Comparison of ENCODE assay signal across 24 cellular contexts in genomic region chr7:149733131-149733531, GRCh38. TPM values are rescaled to one million over a fixed set of nuclear protein-coding genes. Genes with fewer than 3 reads are reported as not detected.
"Had no signal": no experiment of that assay in that cellular context is flagged by ENCODE, and none has a peak within 500 bp of the region (broad histone marks: within the 10 kb centered on the region; RNA-seq: fewer than 3 reads in every experiment).

No MANE protein-coding gene starts in this region.

- H3K9me3 ChIP-seq: adrenal gland had no signal

- H3K27ac ChIP-seq: adrenal gland had no signal

- H3K4me3 Mint-ChIP-seq: activated CD8-positive, alpha-beta memory T cell treated with anti-CD3 and anti-CD28 coated beads, Interleukin-2, amount 10 ng/mL, durations not matched to agents 7 days and 5 days; activated naive CD4-positive, alpha-beta T cell treated with anti-CD3 and anti-CD28 coated beads for 36 hours; activated naive CD8-positive, alpha-beta T cell treated with anti-CD3 and anti-CD28 coated beads, Interleukin-2, amount 10 ng/mL, durations not matched to agents 7 days and 5 days; activated T-cell treated with anti-CD3 and anti-CD28 coated beads, Interleukin-2, amount 50 U/mL, for 24 hours; activated T-helper 1 cell treated with anti-CD3 and anti-CD28 coated beads, Interleukin-12 subunit alpha, Interleukin-12 subunit beta, Interleukin-2, Interleukin-4 antibody, amounts not matched to agents 30 ng/mL and 10 ng/mL and 1 ng/mL, durations not matched to agents 14 hours and 24 hours and 36 hours; T-helper 1 cell treated with Interleukin-12 subunit alpha and Interleukin-12 subunit beta and Interleukin-4 antibody, amounts not matched to agents 30 μg/mL and 1 μg/mL, for 36 hours; WTC11 had no signal

- ATAC-seq: activated CD8-positive, alpha-beta memory T cell treated with anti-CD3 and anti-CD28 coated beads, Interleukin-2, amount 10 ng/mL, durations not matched to agents 7 days and 5 days; PC-3; WTC11 had no signal

- H3K36me3 Mint-ChIP-seq: activated CD8-positive, alpha-beta memory T cell treated with anti-CD3 and anti-CD28 coated beads, Interleukin-2, amount 10 ng/mL, durations not matched to agents 7 days and 5 days; activated naive CD8-positive, alpha-beta T cell treated with anti-CD3 and anti-CD28 coated beads, Interleukin-2, amount 10 ng/mL, durations not matched to agents 7 days and 5 days had no signal

- H3K4me3 ChIP-seq: adrenal gland had no signal

- H3K4me1 ChIP-seq: adrenal gland had no signal

- H3K4me1 Mint-ChIP-seq: activated CD8-positive, alpha-beta memory T cell treated with anti-CD3 and anti-CD28 coated beads, Interleukin-2, amount 10 ng/mL, durations not matched to agents 7 days and 5 days; activated naive CD8-positive, alpha-beta T cell treated with anti-CD3 and anti-CD28 coated beads, Interleukin-2, amount 10 ng/mL, durations not matched to agents 7 days and 5 days; WTC11 had no signal

- H3K27ac Mint-ChIP-seq: activated CD8-positive, alpha-beta memory T cell treated with anti-CD3 and anti-CD28 coated beads, Interleukin-2, amount 10 ng/mL, durations not matched to agents 7 days and 5 days; activated naive CD4-positive, alpha-beta T cell treated with anti-CD3 and anti-CD28 coated beads for 36 hours; activated naive CD8-positive, alpha-beta T cell treated with anti-CD3 and anti-CD28 coated beads, Interleukin-2, amount 10 ng/mL, durations not matched to agents 7 days and 5 days; activated T-cell treated with anti-CD3 and anti-CD28 coated beads, Interleukin-2, amount 50 U/mL, for 24 hours; activated T-helper 1 cell treated with anti-CD3 and anti-CD28 coated beads, Interleukin-12 subunit alpha, Interleukin-12 subunit beta, Interleukin-2, Interleukin-4 antibody, amounts not matched to agents 30 ng/mL and 10 ng/mL and 1 ng/mL, durations not matched to agents 14 hours and 24 hours and 36 hours; T-helper 1 cell treated with Interleukin-12 subunit alpha and Interleukin-12 subunit beta and Interleukin-4 antibody, amounts not matched to agents 30 μg/mL and 1 μg/mL, for 36 hours; WTC11 had no signal

- DNase-seq: activated CD4-positive, alpha-beta T cell treated with anti-CD3 and anti-CD28 coated beads for 48 hours; activated CD4-positive, alpha-beta T cell treated with anti-CD3 and anti-CD28 coated beads, Interleukin-2, amount 50 U/mL, for 4 hours; activated CD4-positive, CD25-positive, alpha-beta regulatory T cell treated with anti-CD3 and anti-CD28 coated beads, Interleukin-2, amount 50 U/mL, for 72 hours; activated CD8-positive, alpha-beta memory T cell treated with anti-CD3 and anti-CD28 coated beads, Interleukin-2, amount 10 ng/mL, durations not matched to agents 7 days and 5 days; activated gamma-delta T cell; activated naive CD4-positive, alpha-beta T cell treated with anti-CD3 and anti-CD28 coated beads for 36 hours; activated naive CD8-positive, alpha-beta T cell treated with anti-CD3 and anti-CD28 coated beads, Interleukin-2, amount 10 ng/mL, durations not matched to agents 7 days and 5 days; activated T-cell treated with anti-CD3 and anti-CD28 coated beads, Interleukin-2, amount 50 U/mL, for 24 hours; adrenal gland; anterior cingulate cortex; caudate nucleus; KG1; NCI-H1048; NCI-H146; NCI-H187 treated with DMSO at 0.1 percent for 48 hours; NCI-H2081 treated with DMSO at 0.1 percent for 48 hours; NCI-H446; NCI-H524; PC-3; SHP77 treated with DMSO at 0.1 percent for 48 hours had no signal

- H3K27me3 ChIP-seq: adrenal gland had no signal

- H3K9me3 Mint-ChIP-seq: activated naive CD4-positive, alpha-beta T cell treated with anti-CD3 and anti-CD28 coated beads for 36 hours; activated naive CD8-positive, alpha-beta T cell treated with anti-CD3 and anti-CD28 coated beads, Interleukin-2, amount 10 ng/mL, durations not matched to agents 7 days and 5 days; activated T-cell treated with anti-CD3 and anti-CD28 coated beads, Interleukin-2, amount 50 U/mL, for 24 hours; activated T-helper 1 cell treated with anti-CD3 and anti-CD28 coated beads, Interleukin-12 subunit alpha, Interleukin-12 subunit beta, Interleukin-2, Interleukin-4 antibody, amounts not matched to agents 30 ng/mL and 10 ng/mL and 1 ng/mL, durations not matched to agents 14 hours and 24 hours and 36 hours; T-helper 1 cell treated with Interleukin-12 subunit alpha and Interleukin-12 subunit beta and Interleukin-4 antibody, amounts not matched to agents 30 μg/mL and 1 μg/mL, for 36 hours; WTC11 had no signal

RNA-seq across cellular contexts. Expression of gene ZNF467, which starts 40.3 kb away (rescaled TPM):
- total RNA-seq: activated CD8-positive, alpha-beta memory T cell treated with anti-CD3 and anti-CD28 coated beads, Interleukin-2, amount 10 ng/mL, durations not matched to agents 7 days and 5 days; LHCN-M2 had no signal
